In genomic region chr1:82152356-82153281, GRCh38 we compare ENCODE assay signal across 15 cellular contexts.
DNase-seq lines count a peak whose midpoint lies in the region; ATAC-seq, FAIRE-seq and TF ChIP-seq lines count a peak whose summit lies in the region.
"Had no signal": no experiment of that assay in that cellular context is flagged by ENCODE, and none has a peak within 500 bp of the region (broad histone marks: within the 10 kb centered on the region; RNA-seq: fewer than 3 reads in every experiment).

No MANE protein-coding gene starts in this region.

- no peak for FAIRE-seq in HepG2 (lab: Jason Lieb, UNC)
- FAIRE-seq: colon had no signal

- H3K4me1 ChIP-seq in liver (ENCODE audit: control insufficient read depth in 4 of 4, insufficient read depth in 4 of 4, low read length in 3 of 4) (peaks cover 0 to 4% (median 1%) of the 10 kb centered on the region in 4 donors), HepG2 (ENCODE audit: insufficient read depth, low read length) (no peaks in the 10 kb centered on the region), lower lobe of right lung (no peaks in the 10 kb centered on the region)
- H3K4me1 ChIP-seq: foreskin keratinocyte had no signal

- H3K27me3 ChIP-seq in liver (ENCODE audit: control insufficient read depth in 4 of 4, insufficient read depth in 4 of 4, low read length in 3 of 4) (no peaks in the 10 kb centered on the region), HepG2 (ENCODE audit: control insufficient read depth in 1 of 2, insufficient read depth in 2 of 2, low read length in 2 of 2) (no peaks in the 10 kb centered on the region), lower lobe of right lung (ENCODE audit: low read depth) (no peaks in the 10 kb centered on the region)
- H3K27me3 ChIP-seq: foreskin keratinocyte had no signal

- CTCF ChIA-PET in HepG2 (lab: Yijun Ruan, JAX; ENCODE audit: low intra/inter-chr PET ratio, low total read pairs): no interaction called here

- no peak overlapping the region for H3K4me2 ChIP-seq in HepG2 (ENCODE audit: low read depth, low read length)

- no peaks in the 10 kb centered on the region for H3K9me3 ChIP-seq in liver (ENCODE audit: control insufficient read depth in 4 of 4, low read length in 3 of 4)
- peaks cover 60% of the 10 kb centered on the region for H3K9me3 ChIP-seq in HepG2 (ENCODE audit: low read length)
- no peaks in the 10 kb centered on the region for H3K9me3 ChIP-seq in lower lobe of right lung

- H3K27ac ChIP-seq in liver (ENCODE audit: low read depth in 1 of 2, low read length in 2 of 2) (no peak overlapping the region), HepG2 (ENCODE audit: extremely low read length, insufficient read depth, low read length) (no peak overlapping the region), lower lobe of right lung (no peak overlapping the region)
- H3K27ac ChIP-seq: foreskin keratinocyte had no signal

- H3K9ac ChIP-seq in liver (ENCODE audit: low read depth in 1 of 2, low read length in 2 of 2): no peak overlapping the region
- H3K9ac ChIP-seq in HepG2 (ENCODE audit: insufficient read depth, low read depth, low read length): no peak overlapping the region

- TF ChIP-seq CTCF in liver (IDR thresholded peaks at IDR 0.05; ENCODE audit: low read depth, low read length, missing input control) (no peak), HepG2 (CRISPR knock-in tag; IDR thresholded peaks at IDR 0.05) (no peak), lower lobe of right lung (IDR thresholded peaks at IDR 0.05) (no peak)

- 53% methylated on average over 5 of the region's 5 CpGs for WGBS in liver
- 1% methylated on average over 5 of the region's 5 CpGs for WGBS in HepG2 (ENCODE audit: low lambda C conversion rate)

- intact Hi-C loops in HepG2 (cut with micrococcal nuclease; ENCODE audit: unreplicated experiment) (no loop called here), lower lobe of right lung (cut with DNase I) (no loop called here)

- no peaks in the 10 kb centered on the region for H4K20me1 ChIP-seq in HepG2 (ENCODE audit: insufficient read depth, low read length)

- no TSS peak for BruUV-seq in HepG2 (replicated peaks; lab: Mats Ljungman, UMichigan)

- no peak for TF ChIP-seq POLR2A in HepG2 (IDR thresholded peaks at IDR 0.05; ENCODE audit: insufficient read depth in 1 of 2, low read depth in 2 of 2, low read length in 2 of 2)

- no peaks in the 10 kb centered on the region for H3K79me2 ChIP-seq in HepG2 (ENCODE audit: insufficient read depth, low read length)

- POLR2A ChIA-PET in HepG2 (lab: Yijun Ruan, JAX): no interaction called here

- TF ChIP-seq EP300 in HepG2 (IDR thresholded peaks at IDR 0.05; ENCODE audit: low read depth in 2 of 2, low read length in 2 of 2) (no peak), HepG2 (CRISPR knock-in tag; IDR thresholded peaks at IDR 0.05; ENCODE audit: borderline replicate concordance) (no peak)

- no peak for DNase-seq in HepG2 (ENCODE audit: low spot score)
- peak; percentile 34 to 80 for DNase-seq in NOMO-1 (lab: John Stamatoyannopoulos, UW; ENCODE audit: unreplicated experiment in 2 of 2)
- DNase-seq in Ammon's horn (ENCODE audit: low spot score): no peak
- no peak for DNase-seq in HK-2 (ENCODE audit: unreplicated experiment)
- DNase-seq in lower lobe of right lung: no peak
- DNase-seq: activated naive CD4-positive, alpha-beta T cell treated with anti-CD3 and anti-CD28 coated beads, Interleukin-2, amount 50 U/mL, for 16 hours; foreskin keratinocyte; left colon; NCI-H2081 treated with DMSO at 0.1 percent for 48 hours; Right ventricle myocardium superior had no signal

- H3K4me3 ChIP-seq in liver (ENCODE audit: low read depth in 1 of 3, low read length in 3 of 3) (no peak overlapping the region), HepG2 (replicated peaks in 1 of 3; ENCODE audit: insufficient read depth in 1 of 3, low read depth in 2 of 3, low read length in 3 of 3) (no peak overlapping the region), lower lobe of right lung (no peak overlapping the region)

- no peak overlapping the region for H2AFZ ChIP-seq in HepG2 (ENCODE audit: low read length)

- ATAC-seq in HepG2 (no peak), HG02943 (IDR thresholded peaks at IDR 0.05; ENCODE audit: low read depth, unreplicated experiment) (peak; percentile 80), GM19455 (IDR thresholded peaks at IDR 0.05; ENCODE audit: unreplicated experiment) (no peak), lower lobe of right lung (no peak)
- ATAC-seq: activated CD4-positive, CD25-positive, alpha-beta regulatory T cell treated with anti-CD3 and anti-CD28 coated beads, Interleukin-2, amount 50 U/mL, for 24 hours; foreskin keratinocyte; left colon had no signal

- TF ChIP-seq RAD21 in liver (IDR thresholded peaks at IDR 0.05): no peak
- no peak for TF ChIP-seq RAD21 in HepG2 (CRISPR knock-in tag; IDR thresholded peaks at IDR 0.05)

- H3K36me3 ChIP-seq in liver (ENCODE audit: control insufficient read depth in 4 of 4, insufficient read depth in 3 of 4, low read depth in 1 of 4, low read length in 3 of 4) (no peaks in the 10 kb centered on the region), HepG2 (replicated peaks in 1 of 2; ENCODE audit: control insufficient read depth in 1 of 2, insufficient read depth in 2 of 2, low read length in 2 of 2) (no peaks in the 10 kb centered on the region), lower lobe of right lung (no peaks in the 10 kb centered on the region)

- in situ Hi-C loops in HepG2 (cut with HindIII; ENCODE audit: extremely low pct_ligation_motif_present, low pct_unique_long_range_greater_than_20kb): no loop called here

TF ChIP-seq in liver, 16 proteins besides CTCF, POLR2A, EP300 and RAD21 (continues in another document):
- TF ChIP-seq REST (IDR thresholded peaks at IDR 0.05): no peak
- no peak for TF ChIP-seq FOXA2 (IDR thresholded peaks at IDR 0.05)

TF ChIP-seq in HepG2, 621 proteins besides CTCF, POLR2A, EP300 and RAD21 (continues in another document):
- TF ChIP-seq IRX3 (CRISPR knock-in tag; IDR thresholded peaks at IDR 0.05; ENCODE audit: borderline replicate concordance, low read depth) (no peak), KMT2B (CRISPR knock-in tag; IDR thresholded peaks at IDR 0.05) (no peak), CREB3 (CRISPR knock-in tag; IDR thresholded peaks at IDR 0.05) (no peak), ZNF281 (CRISPR knock-in tag; IDR thresholded peaks at IDR 0.05; ENCODE audit: borderline replicate concordance) (no peak), DRAP1 (CRISPR knock-in tag; IDR thresholded peaks at IDR 0.05) (no peak), ZNF17 (CRISPR knock-in tag; IDR thresholded peaks at IDR 0.05) (no peak), ZNF503 (CRISPR knock-in tag; IDR thresholded peaks at IDR 0.05) (no peak), HOXA3 (CRISPR knock-in tag; IDR thresholded peaks at IDR 0.05) (no peak)

Comparison
In these comparisons a context has a peak if more than half of its experiments do, and no peak if none do; other contexts are left out.
1. DNase-seq: peak in NOMO-1 (2 of 2); none in HepG2 (single experiment), Ammon's horn (single experiment), HK-2 (single experiment) and lower lobe of right lung (single experiment).